19 cellular contexts compared by ENCODE assay signal in the genomic region with DNA sequence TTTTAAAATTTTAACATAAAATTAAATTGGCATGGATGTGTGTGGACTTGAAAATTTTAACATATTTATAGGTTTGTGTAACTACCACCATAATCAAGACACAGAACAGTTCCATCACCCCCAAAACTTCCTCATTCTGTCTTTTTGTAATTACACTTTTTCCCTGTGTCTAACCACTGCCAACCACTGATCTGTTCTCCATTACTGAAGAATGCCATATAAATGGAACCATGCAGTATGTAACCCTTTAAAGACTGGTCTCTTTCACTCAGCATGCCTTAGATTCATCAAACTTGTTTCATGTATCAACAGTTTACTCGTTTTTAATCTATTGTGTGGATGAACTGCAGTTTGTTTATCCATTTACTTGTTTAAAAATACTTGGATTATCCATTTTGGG.
"Had no signal": no experiment of that assay in that cellular context is flagged by ENCODE, and none has a peak within 500 bp of the region (broad histone marks: within the 10 kb centered on the region; RNA-seq: fewer than 3 reads in every experiment).

No MANE protein-coding gene starts in this region.

- H3K9me3 ChIP-seq: gastroesophageal sphincter, neutrophil, psoas muscle, right lobe of liver, tibial artery, upper lobe of left lung, uterus had no signal

- H3K4me1 ChIP-seq: gastroesophageal sphincter, right lobe of liver, tibial artery, uterus had no signal

- H3K4me3 ChIP-seq: gastroesophageal sphincter, psoas muscle, right lobe of liver, tibial artery, upper lobe of left lung, uterus had no signal

- H3K27ac ChIP-seq: gastroesophageal sphincter, neutrophil, psoas muscle, right lobe of liver, tibial artery, upper lobe of left lung, uterus had no signal

- DNase-seq: effector memory CD4-positive, alpha-beta T cell; foreskin fibroblast; glutamatergic neuron; islet precursor cell; mammary epithelial cell; naive thymus-derived CD4-positive, alpha-beta T cell; nephron progenitor cell; psoas muscle; retina; right lobe of liver; stimulated activated CD4-positive, alpha-beta T cell treated with anti-CD3 and anti-CD28 coated beads, Interleukin-4, amount 100 ng/mL, for 24 hours; tibial artery; upper lobe of left lung; uterus had no signal

- ATAC-seq: esophagus mucosa; gastroesophageal sphincter; left lobe of liver; naive thymus-derived CD4-positive, alpha-beta T cell; psoas muscle; right lobe of liver; stimulated activated memory B cell treated with anti-CD40 and anti-IgM and Interleukin-4, amounts not matched to agents 10 μg/mL and 1 μg/mL and 100 μg/mL, for 72 hours had no signal

- H3K27me3 ChIP-seq: gastroesophageal sphincter, neutrophil, right lobe of liver, tibial artery, upper lobe of left lung, uterus had no signal

- H3K36me3 ChIP-seq: gastroesophageal sphincter, neutrophil, right lobe of liver, tibial artery, upper lobe of left lung, uterus had no signal
